In genomic region chr7:87212478-87212877, GRCh38 we compare ENCODE assay signal across 17 cellular contexts. TPM values are rescaled to one million over a fixed set of nuclear protein-coding genes. Genes with fewer than 3 reads are reported as not detected.
DNase-seq lines count a peak whose midpoint lies in the region; ATAC-seq lines count a peak whose summit lies in the region.
"Had no signal": no experiment of that assay in that cellular context is flagged by ENCODE, and none has a peak within 500 bp of the region (broad histone marks: within the 10 kb centered on the region; RNA-seq: fewer than 3 reads in every experiment).

No MANE protein-coding gene starts in this region.

- POLR2A ChIA-PET in T-cell (lab: Charles Lee) = interaction anchor here (0.5 to 1.7 kb wide), 15 partner anchors 8 to 154 kb away, joined by 3 to 9 read pairs (median 4); partner anchors contain the start of gene DMTF1 (in 1 of the 2)

- H3K4me1 ChIP-seq in BLaER1 treated with 17β-estradiol and CSF1 and Interleukin-3, amounts not matched to agents 10 nM and 100 nM = peaks cover 54 to 70% (median 63%) of the 10 kb centered on the region in 10 experiments
- H3K4me1 ChIP-seq: colonic mucosa had no signal

- intact Hi-C loops in dendritic cell treated with granulocyte-macrophage colony-stimulating factor and Interleukin-4, amounts not matched to agents 40 ng/mL and 50 ng/mL, for 4 days (cut with micrococcal nuclease) = loop anchor here (10.0 kb wide), 1 partner anchor 132 kb away; the partner anchor contains the start of gene CROT

- no peaks in the 10 kb centered on the region for H3K9me3 Mint-ChIP-seq in T-cell
- no peaks in the 10 kb centered on the region for H3K9me3 Mint-ChIP-seq in dendritic cell treated with granulocyte-macrophage colony-stimulating factor and Interleukin-4, amounts not matched to agents 40 ng/mL and 50 ng/mL, for 4 days

- peaks cover 85 to 96% (median 96%) of the 10 kb centered on the region in 3 donors for H3K4me1 Mint-ChIP-seq in T-cell
- H3K4me1 Mint-ChIP-seq in dendritic cell treated with granulocyte-macrophage colony-stimulating factor and Interleukin-4, amounts not matched to agents 40 ng/mL and 50 ng/mL, for 4 days (ENCODE audit: low read depth) = peaks cover 50% of the 10 kb centered on the region

- H3K4me2 ChIP-seq in BLaER1 treated with 17β-estradiol and CSF1 and Interleukin-3, amounts not matched to agents 10 nM and 100 nM = peak overlapping the region; percentile 76 to 99 (median 97)

- ATAC-seq in T-cell (replicated peaks in 1 of 4) = peak in 3 of 4 experiments; percentile 29 to 49 (median 42)
- ATAC-seq in HG03280 (IDR thresholded peaks at IDR 0.05; ENCODE audit: unreplicated experiment) = no peak
- ATAC-seq: left ventricle myocardium superior, right cardiac atrium had no signal

- H4K20me1 ChIP-seq in BLaER1 treated with 17β-estradiol and CSF1 and Interleukin-3, amounts not matched to agents 10 nM and 100 nM = peaks cover 50 to 82% (median 69%) of the 10 kb centered on the region in 11 experiments; a peak in 20 of 22 replicates

- peak overlapping the region; percentile 74 to 84 (median 82) for H3K4me3 Mint-ChIP-seq in T-cell
- H3K4me3 Mint-ChIP-seq in dendritic cell treated with granulocyte-macrophage colony-stimulating factor and Interleukin-4, amounts not matched to agents 40 ng/mL and 50 ng/mL, for 4 days = no peak overlapping the region

- peak overlapping the region in 3 of 11 experiments; percentile 41 to 94 (median 57); a peak in 3 of 22 replicates for H3K9ac ChIP-seq in BLaER1 treated with 17β-estradiol and CSF1 and Interleukin-3, amounts not matched to agents 10 nM and 100 nM

- CTCF ChIA-PET in T-cell (lab: Charles Lee) = interaction anchor here (0.6 to 2.0 kb wide), 10 partner anchors 9 to 296 kb away, joined by 3 to 7 read pairs (median 4); partner anchors contain the start of gene DMTF1 (in 1 of the 2)

- DNase-seq in GF-D8 (lab: John Stamatoyannopoulos, UW) (peak; percentile 39), T-cell (no peak), HT-29 (ENCODE audit: low spot score) (no peak), retina (no peak), NCI-H1417 (lab: John Stamatoyannopoulos, UW) (no peak)
- DNase-seq: activated CD8-positive, alpha-beta memory T cell treated with anti-CD3 and anti-CD28 coated beads for 24 hours; AML-193; amygdala; colonic mucosa; left ventricle myocardium superior; NCI-H1105 treated with DMSO at 0.1 percent for 48 hours; NCI-H345; right cardiac atrium; stimulated activated CD4-positive, alpha-beta T cell treated with anti-CD3 and anti-CD28 coated beads, Interleukin-2, amount 100 ng/mL, for 48 hours had no signal

- peaks cover 33% of the 10 kb centered on the region for H3K36me3 Mint-ChIP-seq in T-cell
- H3K36me3 Mint-ChIP-seq in dendritic cell treated with granulocyte-macrophage colony-stimulating factor and Interleukin-4, amounts not matched to agents 40 ng/mL and 50 ng/mL, for 4 days (ENCODE audit: low read depth) = peaks cover 38% of the 10 kb centered on the region

- H3K27me3 Mint-ChIP-seq in T-cell = no peaks in the 10 kb centered on the region
- H3K27me3 Mint-ChIP-seq in dendritic cell treated with granulocyte-macrophage colony-stimulating factor and Interleukin-4, amounts not matched to agents 40 ng/mL and 50 ng/mL, for 4 days = no peaks in the 10 kb centered on the region

- H3K9me3 ChIP-seq in BLaER1 treated with 17β-estradiol and CSF1 and Interleukin-3, amounts not matched to agents 10 nM and 100 nM (replicated peaks in 1 of 11) = peaks cover 4 to 45% (median 40%) of the 10 kb centered on the region in 11 experiments
- H3K9me3 ChIP-seq: colonic mucosa had no signal

- no peaks in the 10 kb centered on the region for H3K27me3 ChIP-seq in BLaER1 treated with 17β-estradiol and CSF1 and Interleukin-3, amounts not matched to agents 10 nM and 100 nM
- H3K27me3 ChIP-seq: colonic mucosa had no signal

- no peak overlapping the region; a peak in 1 of 20 replicates for H3K4me3 ChIP-seq in BLaER1 treated with 17β-estradiol and CSF1 and Interleukin-3, amounts not matched to agents 10 nM and 100 nM
- H3K4me3 ChIP-seq: colonic mucosa had no signal

- peak overlapping the region in 9 of 11 experiments; percentile 20 to 98 (median 46); a peak in 16 of 22 replicates for H3K27ac ChIP-seq in BLaER1 treated with 17β-estradiol and CSF1 and Interleukin-3, amounts not matched to agents 10 nM and 100 nM
- H3K27ac ChIP-seq: colonic mucosa had no signal

- peaks cover 27 to 72% (median 54%) of the 10 kb centered on the region in 11 experiments for H3K36me3 ChIP-seq in BLaER1 treated with 17β-estradiol and CSF1 and Interleukin-3, amounts not matched to agents 10 nM and 100 nM
- H3K36me3 ChIP-seq: colonic mucosa had no signal

- H3K27ac Mint-ChIP-seq in T-cell = peak overlapping the region; percentile 99 to 100
- H3K27ac Mint-ChIP-seq in dendritic cell treated with granulocyte-macrophage colony-stimulating factor and Interleukin-4, amounts not matched to agents 40 ng/mL and 50 ng/mL, for 4 days = peak overlapping the region; percentile 57

RNA-seq across cellular contexts. Expression of gene TMEM243, which starts 7.1 kb away (rescaled TPM):
- total RNA-seq in T-cell = 100 to 1,000 TPM in 3 of 5 donors, 10 to 100 TPM in 2; 95.2 to 170 (median 108) TPM
- total RNA-seq in HT-29 (2014; rRNA removed; shearing (Covaris generic)) = 73.9 and 74.5 TPM in 2 replicates
